Comparison of ENCODE assay signal across 8 cellular contexts in the genomic region with DNA sequence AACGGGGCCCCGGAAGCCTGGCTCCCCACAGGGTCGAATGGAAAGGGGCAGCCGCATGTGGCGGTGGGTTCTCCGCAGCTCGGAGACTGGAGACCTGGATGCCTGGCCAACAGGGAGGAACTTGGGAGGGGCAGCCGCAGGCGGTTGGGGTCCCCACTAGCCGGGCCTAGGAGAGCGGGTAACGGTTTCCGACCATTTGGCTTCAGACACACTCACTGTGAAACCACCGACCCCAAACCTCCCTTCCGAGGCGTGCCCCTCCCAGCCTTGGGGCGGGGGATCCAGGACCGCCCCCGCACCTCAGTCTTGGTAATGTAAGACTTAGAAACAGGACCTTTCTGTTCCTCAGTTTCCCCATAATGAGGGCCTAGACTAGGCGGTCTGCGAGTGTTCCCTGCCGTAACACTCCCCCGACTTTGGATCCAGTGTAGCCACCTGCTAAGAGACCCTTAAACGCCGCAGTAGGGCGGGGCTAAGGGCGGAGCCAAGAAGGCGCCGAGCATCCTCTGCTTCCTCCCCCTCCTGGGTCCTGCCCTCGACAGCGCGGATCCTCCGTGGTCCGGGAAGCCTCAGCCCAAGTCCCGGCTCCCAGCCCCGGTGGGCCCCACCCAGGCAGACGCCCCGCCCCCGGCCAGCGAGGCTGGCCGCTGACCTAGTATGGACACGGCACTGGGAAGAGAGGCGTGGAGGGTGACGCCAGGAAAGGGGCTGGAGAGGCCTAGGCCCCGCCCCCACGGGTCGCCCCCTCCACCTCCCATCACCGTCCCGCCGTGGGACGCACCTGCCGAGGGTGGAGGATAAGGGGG. TPM values are rescaled to one million over a fixed set of nuclear protein-coding genes. Genes with fewer than 3 reads are reported as not detected.
DNase-seq lines count a peak whose midpoint lies in the region; ATAC-seq, FAIRE-seq and TF ChIP-seq lines count a peak whose summit lies in the region.

No MANE protein-coding gene starts in this region.

- peak; percentile 83 for ATAC-seq in gastroesophageal sphincter

- in situ Hi-C loops in transverse colon (cut with MboI; ENCODE audit: low pct_ligation_motif_present in 1 of 4, low pct_unique_long_range_greater_than_20kb in 1 of 4, low sequenced_read_pairs in 3 of 4): no loop called here

- TF ChIP-seq POLR2A in gastroesophageal sphincter (IDR thresholded peaks at IDR 0.05) (peak; percentile 63 to 76), transverse colon (IDR thresholded peaks at IDR 0.05) (peak; percentile 6)

- no peaks in the 10 kb centered on the region for H3K9me3 ChIP-seq in NT2/D1 (ENCODE audit: insufficient read depth, low read length)
- H3K9me3 ChIP-seq in gastroesophageal sphincter: no peaks in the 10 kb centered on the region
- H3K9me3 ChIP-seq in neutrophil: no peaks in the 10 kb centered on the region
- H3K9me3 ChIP-seq in transverse colon: no peaks in the 10 kb centered on the region

- peaks cover 31% of the 10 kb centered on the region for H3K4me1 ChIP-seq in NT2/D1 (ENCODE audit: insufficient read depth, insufficient read length)
- peaks cover 0 to 70% (median 17%) of the 10 kb centered on the region in 3 donors for H3K4me1 ChIP-seq in gastroesophageal sphincter
- peaks cover 35 to 38% of the 10 kb centered on the region in 2 experiments for H3K4me1 ChIP-seq in neutrophil (ENCODE audit: control insufficient read depth in 1 of 2, insufficient read depth in 1 of 2, low read depth in 1 of 2, low read length in 1 of 2)
- peaks cover 6 to 41% (median 34%) of the 10 kb centered on the region in 4 donors for H3K4me1 ChIP-seq in transverse colon

- TF ChIP-seq EP300 in gastroesophageal sphincter (IDR thresholded peaks at IDR 0.05) (no peak), transverse colon (IDR thresholded peaks at IDR 0.05; ENCODE audit: low read depth) (no peak)

- H3K27me3 ChIP-seq in NT2/D1 (ENCODE audit: insufficient read depth, insufficient read length) (peaks cover 52% of the 10 kb centered on the region), gastroesophageal sphincter (no peaks in the 10 kb centered on the region), neutrophil (no peaks in the 10 kb centered on the region), transverse colon (peaks cover 53% of the 10 kb centered on the region)

- WGBS in gastroesophageal sphincter (ENCODE audit: low coverage in 1 of 2), 2 donors: 0% methylated on average over 12 of the region's 52 CpGs; no CpG with 5 or more reads in 1 of the 2 donors
- 3% methylated on average over 6 to 34 of the region's 52 CpGs for whole genome bisulfite sequencing in transverse colon (ENCODE audit: low coverage in 1 of 2), 2 donors

- H3K9ac ChIP-seq in NT2/D1 (ENCODE audit: insufficient read length, low read depth): peak overlapping the region; percentile 76

- no peak for TF ChIP-seq CTCF in GM12875 (IDR thresholded peaks at IDR 0.05; ENCODE audit: borderline replicate concordance, insufficient read depth, low read depth, low read length)
- no peak for TF ChIP-seq CTCF in gastroesophageal sphincter (IDR thresholded peaks at IDR 0.05)
- no peak for TF ChIP-seq CTCF in neutrophil (IDR thresholded peaks at IDR 0.05)
- TF ChIP-seq CTCF in transverse colon (IDR thresholded peaks at IDR 0.05): no peak

- DNase-seq in NT2/D1 (ENCODE audit: low read depth, low spot score) (no peak), transverse colon (peak; percentile 77), RCC 7860 (ENCODE audit: low spot score) (no peak), NCI-H1436 treated with DMSO at 0.1 percent for 48 hours (lab: John Stamatoyannopoulos, UW) (no peak)
- DNase-seq in activated T-helper 1 cell treated with anti-CD3 and anti-CD28 coated beads, Interleukin-2, amount 50 U/mL, for 16 hours (ENCODE audit: low read depth in 1 of 2, low spot score in 1 of 2): peak; percentile 52 to 58

- no peak for FAIRE-seq in RCC 7860 (lab: Jason Lieb, UNC)

- H3K27ac ChIP-seq in gastroesophageal sphincter: peak overlapping the region; percentile 91 to 96 (median 94)
- peak overlapping the region; percentile 100 for H3K27ac ChIP-seq in neutrophil
- peak overlapping the region; percentile 85 to 95 (median 88) for H3K27ac ChIP-seq in transverse colon

- no peaks in the 10 kb centered on the region for H3K36me3 ChIP-seq in NT2/D1 (ENCODE audit: insufficient read depth, insufficient read length, low read length)
- peaks cover 0 to 16% of the 10 kb centered on the region in 2 donors for H3K36me3 ChIP-seq in gastroesophageal sphincter
- peaks cover 20% of the 10 kb centered on the region for H3K36me3 ChIP-seq in neutrophil
- H3K36me3 ChIP-seq in transverse colon: no peaks in the 10 kb centered on the region

- H3K4me3 ChIP-seq in GM12875 (ENCODE audit: low read depth, low read length) (peak overlapping the region; percentile 64), NT2/D1 (ENCODE audit: insufficient read length, low read depth) (peak overlapping the region; percentile 53), gastroesophageal sphincter (peak overlapping the region; percentile 37 to 73), neutrophil (ENCODE audit: low read depth in 1 of 2, low read length in 1 of 2) (peak overlapping the region; percentile 82 to 98), transverse colon (peak overlapping the region; percentile 11 to 56 (median 46))

- intact Hi-C loops in transverse colon (cut with DNase I; ENCODE audit: low total_unique reads): no loop called here

RNA-seq across cellular contexts. Expression of gene RASGRP2, which starts 1.8 kb away (rescaled TPM):
- total RNA-seq in gastroesophageal sphincter (10 to 100 TPM; 34.5 to 84.9 (median 41.1) TPM), transverse colon (10 to 100 TPM; 12.1 to 24.3 (median 17.3) TPM)

RNA-seq across cellular contexts. Expression of gene PYGM, which starts 14.0 kb away (rescaled TPM):
- total RNA-seq in gastroesophageal sphincter (10 to 100 TPM; 10.5 to 55.2 (median 32.8) TPM), transverse colon (1 to 10 TPM; 1.2 to 7.9 (median 2.2) TPM)

RNA-seq across cellular contexts. Expression of gene NRXN2, which starts 22.7 kb away (rescaled TPM):
- total RNA-seq in gastroesophageal sphincter (10 to 100 TPM in 1 of 4 donors, 1 to 10 TPM in 3; 3.4 to 25.4 (median 5.0) TPM), transverse colon (1 to 10 TPM; 2.9 to 7.4 (median 6.8) TPM)

RNA-seq across cellular contexts. Expression of gene SF1, which starts 32.6 kb away (rescaled TPM):
- total RNA-seq in gastroesophageal sphincter: 100 to 1,000 TPM; 187 to 314 (median 253) TPM
- 100 to 1,000 TPM; 196 to 458 (median 377) TPM for total RNA-seq in transverse colon

RNA-seq across cellular contexts. Expression of gene MAP4K2, which starts 57.3 kb away (rescaled TPM):
- total RNA-seq in gastroesophageal sphincter: 10 to 100 TPM; 17.6 to 24.0 (median 19.6) TPM
- total RNA-seq in transverse colon: 100 to 1,000 TPM in 2 of 4 donors, 10 to 100 TPM in 2; 10.1 to 369 (median 90.9) TPM

Comparison
In these comparisons a context has a peak if more than half of its experiments do, and no peak if none do; other contexts are left out.
1. DNase-seq: peak in activated T-helper 1 cell treated with anti-CD3 and anti-CD28 coated beads, Interleukin-2, amount 50 U/mL, for 16 hours (2 of 2) and transverse colon (single experiment); none in NT2/D1 (single experiment), RCC 7860 (single experiment) and NCI-H1436 treated with DMSO at 0.1 percent for 48 hours (single experiment).
2. Peak in every context shown above with its lines, with median percentiles within 50 percentile points of each other: H3K4me3 ChIP-seq and H3K27ac ChIP-seq.